10 cellular contexts compared by ENCODE assay signal in genomic region chr16:77571463-77571862, GRCh38.
"Had no signal": no experiment of that assay in that cellular context is flagged by ENCODE, and none has a peak within 500 bp of the region (broad histone marks: within the 10 kb centered on the region; RNA-seq: fewer than 3 reads in every experiment).

No MANE protein-coding gene starts in this region.

- H2AFZ ChIP-seq: GM23248 had no signal

- DNase-seq: GM23248, GOT3, H7, HFFc6, IMR-90, KBM-7 had no signal

- H3K4me2 ChIP-seq: KMS-11 had no signal

- H3K36me3 ChIP-seq: HAP-1 had no signal

- H3K4me1 ChIP-seq: HAP-1 had no signal

- H3K9ac ChIP-seq: GM23248, KMS-11 had no signal

- ATAC-seq: HCT116 had no signal

- H3K4me3 Mint-ChIP-seq: HFFc6 had no signal

- H3K27ac Mint-ChIP-seq: HFFc6 had no signal

- H3K4me3 ChIP-seq: GM23248, HAP-1 had no signal

- H3K27ac ChIP-seq: GM23248, HL-60, KMS-11 had no signal

- H3K9me3 ChIP-seq: HAP-1 had no signal
